9 cellular contexts compared by ENCODE assay signal in the genomic region with DNA sequence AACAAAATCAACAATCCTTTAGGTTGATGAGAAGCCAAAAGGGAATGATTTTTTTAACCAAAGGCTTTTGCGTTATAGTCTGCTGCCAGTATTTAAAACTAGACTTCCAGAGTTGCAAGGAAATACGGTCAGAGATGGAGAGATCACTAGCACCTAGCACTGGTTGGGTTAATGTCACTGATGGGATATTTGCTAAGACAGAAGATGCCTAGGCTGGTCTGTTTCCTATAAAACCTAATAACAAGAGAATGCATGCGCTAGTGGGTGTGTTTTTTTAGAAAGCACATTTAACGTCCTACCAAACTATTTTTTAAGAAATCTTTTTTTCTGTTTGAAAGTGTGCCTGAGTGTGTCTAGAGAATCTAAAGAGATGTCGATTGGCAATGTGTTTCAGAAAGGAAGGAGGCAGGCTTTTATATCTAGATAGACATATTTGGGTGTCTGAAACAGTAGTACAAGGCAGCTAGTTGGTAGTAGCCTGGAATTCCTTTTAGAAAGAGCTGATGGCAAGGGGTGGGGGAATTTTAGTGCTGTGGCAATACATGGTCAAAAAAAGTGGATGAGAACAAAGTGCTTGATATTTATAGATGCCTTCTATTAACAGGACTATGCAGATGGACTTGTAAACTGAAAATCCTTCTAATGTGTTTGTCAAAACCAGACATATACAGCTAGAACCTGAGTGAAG. TPM values are rescaled to one million over a fixed set of nuclear protein-coding genes. Genes with fewer than 3 reads are reported as not detected.
DNase-seq lines count a peak whose midpoint lies in the region; ATAC-seq and TF ChIP-seq lines count a peak whose summit lies in the region.
"Had no signal": no experiment of that assay in that cellular context is flagged by ENCODE, and none has a peak within 500 bp of the region (broad histone marks: within the 10 kb centered on the region; RNA-seq: fewer than 3 reads in every experiment).

No MANE protein-coding gene starts in this region.

- H3K4me1 Mint-ChIP-seq in T-cell, result peaks cover 0 to 3% (median 1%) of the 10 kb centered on the region in 3 donors

- H3K36me3 ChIP-seq in BJ (ENCODE audit: control insufficient read depth, insufficient read depth, low read length) (peaks cover 10% of the 10 kb centered on the region), heart left ventricle (peaks cover 0 to 18% (median 3%) of the 10 kb centered on the region in 9 donors), parathyroid adenoma (ENCODE audit: control insufficient read depth, insufficient read depth, low read length) (no peaks in the 10 kb centered on the region), mucosa of descending colon (ENCODE audit: low read depth) (no peaks in the 10 kb centered on the region)

- CTCF ChIA-PET in BJ (lab: Yijun Ruan, JAX) (interaction anchor here (0.5 to 1.5 kb wide), 9 partner anchors 15 to 147 kb away, joined by 3 to 8 read pairs (median 4); no protein-coding TSS in a partner anchor), T-cell (lab: Charles Lee) (no interaction called here)

- TF ChIP-seq POLR2A in heart left ventricle (IDR thresholded peaks at IDR 0.05), result no peak

- 4 to 15% (median 7%) methylated on average over 5 of the region's 5 CpGs for WGBS in heart left ventricle, 4 donors

- peak overlapping the region; percentile 70 for H2AFZ ChIP-seq in parathyroid adenoma

- no peak for DNase-seq in BJ (ENCODE audit: low read depth)
- DNase-seq in heart left ventricle, result no peak
- DNase-seq in T-cell, result no peak
- DNase-seq in NCI-H748 (lab: John Stamatoyannopoulos, UW; ENCODE audit: unreplicated experiment), result no peak
- DNase-seq in mucosa of descending colon, result no peak
- DNase-seq: CD4-positive, alpha-beta T cell had no signal

- no peaks in the 10 kb centered on the region for H3K36me3 Mint-ChIP-seq in T-cell

- H3K9ac ChIP-seq in parathyroid adenoma, result no peak overlapping the region

- H3K4me3 ChIP-seq in BJ (ENCODE audit: low read depth, low read length) (peak overlapping the region; percentile 55), heart left ventricle (peak overlapping the region; percentile 36 to 75 (median 66)), parathyroid adenoma (ENCODE audit: low read depth, low read length) (peak overlapping the region; percentile 7), mucosa of descending colon (no peak overlapping the region)

- no peaks in the 10 kb centered on the region for H3K9me3 Mint-ChIP-seq in T-cell
- H3K9me3 Mint-ChIP-seq: CD4-positive, alpha-beta T cell had no signal

- no peak overlapping the region for H3K4me2 ChIP-seq in parathyroid adenoma (ENCODE audit: low read length)

- ATAC-seq in heart left ventricle, result peak in 3 of 4 donors; percentile 38 to 65 (median 43)
- no peak for ATAC-seq in HG02623 (IDR thresholded peaks at IDR 0.05; ENCODE audit: unreplicated experiment)
- ATAC-seq in T-cell (replicated peaks in 1 of 4), result no peak
- no peak for ATAC-seq in mucosa of descending colon

- H3K4me1 ChIP-seq in heart left ventricle (peaks cover 0 to 64% (median 39%) of the 10 kb centered on the region in 12 donors), parathyroid adenoma (peaks cover 13% of the 10 kb centered on the region), mucosa of descending colon (ENCODE audit: low read depth) (no peaks in the 10 kb centered on the region)

- H3K9me3 ChIP-seq in heart left ventricle, result no peaks in the 10 kb centered on the region
- no peaks in the 10 kb centered on the region for H3K9me3 ChIP-seq in parathyroid adenoma (ENCODE audit: control insufficient read depth, low read length)
- H3K9me3 ChIP-seq in mucosa of descending colon, result no peaks in the 10 kb centered on the region

- POLR2A ChIA-PET in BJ (lab: Charles Lee) (interaction anchor here (0.5 to 2.7 kb wide), 12 partner anchors 10 to 245 kb away, joined by 3 to 33 read pairs (median 5); no protein-coding TSS in a partner anchor), T-cell (lab: Charles Lee) (no interaction called here)

- H3K27me3 ChIP-seq in BJ (ENCODE audit: control insufficient read depth, insufficient read depth, low read length) (no peaks in the 10 kb centered on the region), heart left ventricle (no peaks in the 10 kb centered on the region), parathyroid adenoma (ENCODE audit: control insufficient read depth, insufficient read depth, low read length) (no peaks in the 10 kb centered on the region)

- intact Hi-C loops in heart left ventricle (cut with DNase I), result loop anchor here in 9 of 10 donors (2.0 to 10.0 kb wide), 10 partner anchors 47 to 162 kb away; no protein-coding TSS in a partner anchor
- intact Hi-C loops in mucosa of descending colon (cut with DNase I, micrococcal nuclease), result no loop called here

- no peak overlapping the region for H3K4me3 Mint-ChIP-seq in T-cell
- H3K4me3 Mint-ChIP-seq: CD4-positive, alpha-beta T cell had no signal

- no peak for TF ChIP-seq CTCF in BJ (IDR thresholded peaks at IDR 0.05; ENCODE audit: insufficient read depth, low read depth, low read length)
- TF ChIP-seq CTCF in heart left ventricle (IDR thresholded peaks at IDR 0.05), result no peak
- TF ChIP-seq CTCF in parathyroid adenoma (IDR thresholded peaks at IDR 0.05), result no peak
- no peak for TF ChIP-seq CTCF in mucosa of descending colon (IDR thresholded peaks at IDR 0.05)

- H3K27ac ChIP-seq in angular gyrus (ENCODE audit: low read depth, low read length) (peak overlapping the region; percentile 29), heart left ventricle (peak overlapping the region; percentile 81 to 92 (median 88)), parathyroid adenoma (peak overlapping the region; percentile 64)

- H3K79me2 ChIP-seq in parathyroid adenoma, result no peaks in the 10 kb centered on the region

- no peaks in the 10 kb centered on the region for H3K27me3 Mint-ChIP-seq in T-cell
- H3K27me3 Mint-ChIP-seq: CD4-positive, alpha-beta T cell had no signal

- no peak overlapping the region for H3K27ac Mint-ChIP-seq in T-cell
- H3K27ac Mint-ChIP-seq: CD4-positive, alpha-beta T cell had no signal

RNA-seq across cellular contexts. Expression of a gene that starts 0.9 kb away (rescaled TPM):
- polyA plus RNA-seq in BJ (2011; rRNA removed), result 1,629 and 1,746 TPM in 2 replicates
- polyA minus RNA-seq in BJ (2011; rRNA and poly(A)+ RNA removed), result 495 and 504 TPM in 2 replicates
- 100 to 1,000 TPM in 8 of 9 donors, 10 to 100 TPM in 1; 89.6 to 186 (median 130) TPM for total RNA-seq in heart left ventricle
- 100 to 1,000 TPM in 1 of 2 donors, 10 to 100 TPM in 1; 95.1 to 104 TPM for polyA plus RNA-seq in heart left ventricle
- 1 to 10 TPM in 3 of 5 donors, under 1 TPM in 1, not detected in 1; 0.95 to 2.4 (median 1.4) TPM for total RNA-seq in T-cell
- total RNA-seq in mucosa of descending colon, result 1,000 to 10,000 TPM in 1 of 3 donors, 100 to 1,000 TPM in 1, 10 to 100 TPM in 1; 40.3 to 1,241 (median 134) TPM

Comparison
In these comparisons a context has a peak if more than half of its experiments do, and no peak if none do; other contexts are left out.
1. H3K27ac ChIP-seq: peak in every context shown above with its lines; median percentile 88 in heart left ventricle; 64 in parathyroid adenoma; 29 in angular gyrus.
2. ATAC-seq: peak in heart left ventricle (3 of 4); none in HG02623 (single experiment), T-cell (0 of 4) and mucosa of descending colon (single experiment).
3. RNA of a gene that starts 0.9 kb away (total RNA-seq): 40.3 to 1,241 TPM in mucosa of descending colon and 89.6 to 186 TPM in heart left ventricle; 0.95 to 2.4 TPM in T-cell; every median in the first group is over 10 times any median in the second.
4. intact Hi-C loops: an anchor here in heart left ventricle (2.0 to 10.0 kb wide); none called in mucosa of descending colon.